ENCODE assay signal across 30 cellular contexts in genomic region chr2:176280156-176280555, GRCh38.
"Had no signal": no experiment of that assay in that cellular context is flagged by ENCODE, and none has a peak within 500 bp of the region (broad histone marks: within the 10 kb centered on the region; RNA-seq: fewer than 3 reads in every experiment).

No MANE protein-coding gene starts in this region.

- H3K36me3 ChIP-seq: adrenal gland, ascending aorta, brain microvascular endothelial cell, right atrium auricular region, stomach, thyroid gland, upper lobe of left lung, vagina, WERI-Rb-1 had no signal

- FAIRE-seq: endothelial cell of umbilical vein had no signal

- DNase-seq: activated CD4-positive, alpha-beta T cell treated with anti-CD3 and anti-CD28 coated beads for 48 hours; activated CD4-positive, alpha-beta T cell treated with anti-CD3 and anti-CD28 coated beads, Interleukin-2, amount 50 U/mL, for 48 hours; activated CD8-positive, alpha-beta memory T cell treated with anti-CD3 and anti-CD28 coated beads for 24 hours; activated CD8-positive, alpha-beta memory T cell treated with anti-CD3 and anti-CD28 coated beads, Interleukin-2, amount 50 U/mL, for 4 hours; activated effector memory CD4-positive, alpha-beta T cell treated with anti-CD3 and anti-CD28 coated beads, Interleukin-2, amount 50 U/mL, for 16 hours; activated naive CD4-positive, alpha-beta T cell treated with anti-CD3 and anti-CD28 coated beads for 36 hours; activated naive CD8-positive, alpha-beta T cell treated with anti-CD3 and anti-CD28 coated beads for 36 hours; activated T-cell treated with anti-CD3 and anti-CD28 coated beads, Interleukin-2, amount 50 U/mL, for 1 hour; adrenal gland; brain microvascular endothelial cell; caudate nucleus; foreskin keratinocyte; islet precursor cell; left ventricle myocardium superior; mucosa of descending colon; stimulated activated CD4-positive, alpha-beta T cell treated with anti-CD3 and anti-CD28 coated beads, Interleukin-1b, Interleukin-23, amount 100 ng/mL, for 48 hours; stimulated activated naive B cell treated with anti-CD40 and anti-IgM and Interleukin-4, amounts not matched to agents 10 μg/mL and 1 μg/mL and 100 μg/mL, for 72 hours; stomach; T-helper 9 cell; thyroid gland; upper lobe of left lung; WERI-Rb-1 had no signal

- H3K4me3 ChIP-seq: adrenal gland, ascending aorta, mucosa of descending colon, right atrium auricular region, smooth muscle cell, stomach, thyroid gland, upper lobe of left lung, vagina had no signal

- H3K9me3 ChIP-seq: ascending aorta, mucosa of descending colon, right atrium auricular region, stomach, thyroid gland, upper lobe of left lung, vagina had no signal

- H3K4me1 ChIP-seq: ascending aorta, right atrium auricular region, thyroid gland, upper lobe of left lung, vagina had no signal

- H3K27me3 ChIP-seq: adrenal gland, ascending aorta, brain microvascular endothelial cell, foreskin keratinocyte, right atrium auricular region, stomach, thyroid gland, upper lobe of left lung, vagina had no signal

- H3K27ac ChIP-seq: adrenal gland, ascending aorta, brain microvascular endothelial cell, foreskin keratinocyte, right atrium auricular region, stomach, thyroid gland, upper lobe of left lung, vagina, WERI-Rb-1 had no signal

- ATAC-seq: activated CD4-positive, CD25-positive, alpha-beta regulatory T cell treated with anti-CD3 and anti-CD28 coated beads, Interleukin-2, amount 50 U/mL, for 24 hours; esophagus mucosa; left ventricle myocardium superior; mucosa of descending colon; natural killer cell treated with Interleukin-12 subunit alpha and Interleukin-12 subunit beta and Interleukin-15 and Interleukin-18, amount 100 ng/mL, for 72 hours; stimulated activated naive B cell treated with anti-CD40 and anti-IgM and Interleukin-4, amounts not matched to agents 10 μg/mL and 1 μg/mL and 100 μg/mL, for 72 hours had no signal
